Comparison of ENCODE assay signal across 9 cellular contexts in genomic region chr9:98365227-98365669, GRCh38.
DNase-seq lines count a peak whose midpoint lies in the region; ATAC-seq and TF ChIP-seq lines count a peak whose summit lies in the region.
"Had no signal": no experiment of that assay in that cellular context is flagged by ENCODE, and none has a peak within 500 bp of the region (broad histone marks: within the 10 kb centered on the region; RNA-seq: fewer than 3 reads in every experiment).

No MANE protein-coding gene starts in this region.

- intact Hi-C loops in A673 (cut with micrococcal nuclease; ENCODE audit: unreplicated experiment) = no loop called here

- no TSS peak for BruUV-seq in A673 (replicated peaks; lab: Mats Ljungman, UMichigan)

- no peak overlapping the region for H3K27ac ChIP-seq in A673 (ENCODE audit: low read depth, low read length, poor library complexity, severe bottlenecking)
- H3K27ac ChIP-seq in substantia nigra (ENCODE audit: low read depth, low read length, poor library complexity, severe bottlenecking) = no peak overlapping the region

- no peak overlapping the region for H3K4me3 ChIP-seq in A673 (ENCODE audit: low read depth, low read length, poor library complexity, severe bottlenecking)

- peak; percentile 55 for TF ChIP-seq CTCF in A673 (conservative IDR thresholded peaks at IDR 0.05; ENCODE audit: low read depth, low read length)

- H3K4me1 ChIP-seq in A673 (ENCODE audit: insufficient read depth, low read length, poor library complexity, severe bottlenecking) = no peaks in the 10 kb centered on the region

- H3K9me3 ChIP-seq in A673 (ENCODE audit: low read depth, low read length, poor library complexity, severe bottlenecking) = peaks cover 18% of the 10 kb centered on the region

- H3K36me3 ChIP-seq in A673 (ENCODE audit: insufficient read depth, low read length, poor library complexity, severe bottlenecking) = no peaks in the 10 kb centered on the region

- CTCF ChIA-PET in A673 (lab: Charles Lee) = no interaction called here

- peak; percentile 28 for DNase-seq in A673 (ENCODE audit: low spot score)
- peak; percentile 27 for DNase-seq in Daoy (ENCODE audit: low read depth)
- DNase-seq in RKO (ENCODE audit: low spot score) = peak; percentile 35
- DNase-seq in foreskin melanocyte = peak; percentile 25
- DNase-seq in anterior cingulate cortex (lab: John Stamatoyannopoulos, UW) = no peak
- no peak for DNase-seq in substantia nigra (lab: John Stamatoyannopoulos, UW)
- no peak for DNase-seq in NCI-H1092 (lab: John Stamatoyannopoulos, UW)
- DNase-seq: activated CD4-positive, alpha-beta memory T cell treated with anti-CD3 and anti-CD28 coated beads for 36 hours had no signal

- peaks cover 32% of the 10 kb centered on the region for H3K27me3 ChIP-seq in A673 (replicated peaks; ENCODE audit: insufficient read depth, low read depth, low read length, poor library complexity)

- POLR2A ChIA-PET in A673 (lab: Charles Lee; ENCODE audit: low non-redundant PET) = no interaction called here

- no peak for ATAC-seq in GM21423 (IDR thresholded peaks at IDR 0.05; ENCODE audit: unreplicated experiment)

Comparison
In these comparisons a context has a peak if more than half of its experiments do, and no peak if none do; other contexts are left out.
1. DNase-seq: peak in A673 (single experiment), Daoy (single experiment), RKO (single experiment) and foreskin melanocyte (single experiment); none in anterior cingulate cortex (0 of 58), substantia nigra (0 of 49) and NCI-H1092 (single experiment).